In the genomic region with DNA sequence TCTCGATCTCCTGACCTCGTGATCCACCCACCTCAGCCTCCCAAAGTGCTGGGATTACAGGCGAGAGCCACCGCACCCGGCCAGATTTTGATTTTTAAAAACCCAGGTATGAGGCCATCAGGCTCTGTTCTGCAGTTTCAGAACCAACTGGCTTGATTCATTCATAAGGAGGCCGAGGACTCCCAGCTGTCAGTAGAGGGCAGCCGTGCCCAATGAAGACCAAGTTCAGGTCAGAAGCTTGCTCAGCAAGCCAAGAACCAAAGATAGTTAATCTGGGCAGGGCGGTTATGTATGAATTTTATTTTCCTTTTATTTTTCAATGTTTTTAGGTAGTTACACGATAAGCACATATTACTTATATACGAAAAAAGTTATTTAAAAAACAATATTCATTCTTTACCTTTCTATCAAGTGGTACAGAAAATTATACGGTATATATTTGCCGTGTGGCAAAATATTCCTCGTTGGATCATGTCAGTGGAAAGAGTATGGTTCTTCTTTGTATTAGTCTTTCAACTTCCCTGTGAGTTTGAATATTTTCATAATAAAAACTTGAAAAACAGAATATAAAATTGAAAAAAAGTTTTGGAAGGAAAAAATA, we compare ENCODE assay signal across 8 cellular contexts. TPM values are rescaled to one million over a fixed set of nuclear protein-coding genes. Genes with fewer than 3 reads are reported as not detected.
DNase-seq lines count a peak whose midpoint lies in the region; ATAC-seq and TF ChIP-seq lines count a peak whose summit lies in the region.

No MANE protein-coding gene starts in this region.

- WGBS in right lobe of liver (ENCODE audit: insufficient coverage, low coverage, low lambda C conversion rate, missing lambda C conversion rate), result 37% methylated on average over 13 of the region's 13 CpGs

- DNase-seq in Calu3 (peak; percentile 85), NCI-H1694 (lab: John Stamatoyannopoulos, UW) (peak; percentile 26), choroid plexus epithelial cell (ENCODE audit: low read depth) (peak; percentile 93), right lobe of liver (peak; percentile 76 to 83 (median 78))
- DNase-seq in activated CD4-positive, alpha-beta T cell treated with anti-CD3 and anti-CD28 coated beads for 1 hour, result peak; percentile 63
- peak; percentile 43 to 61 (median 49) for DNase-seq in stimulated activated CD4-positive, alpha-beta T cell treated with anti-CD3 and anti-CD28 coated beads, TNF-alpha, amount 100 ng/mL, for 24 hours (ENCODE audit: low read depth in 3 of 3)

- no peaks in the 10 kb centered on the region for H3K9me3 Mint-ChIP-seq in Calu3 (ENCODE audit: low read depth, unreplicated experiment)

- no peak overlapping the region for H3K4me3 Mint-ChIP-seq in Calu3 (ENCODE audit: low read depth, unreplicated experiment)

- peaks cover 0 to 11% (median 0%) of the 10 kb centered on the region in 4 donors for H3K4me1 ChIP-seq in right lobe of liver

- TF ChIP-seq POLR2A in right lobe of liver (IDR thresholded peaks at IDR 0.05), result no peak

- H3K36me3 Mint-ChIP-seq in Calu3 (ENCODE audit: insufficient read depth, unreplicated experiment), result no peaks in the 10 kb centered on the region

- intact Hi-C loops in Calu3 (cut with micrococcal nuclease; ENCODE audit: unreplicated experiment), result loop anchor here (1.0 to 10.0 kb wide), 7 partner anchors 15 to 373 kb away; a partner anchor contains a TSS
- intact Hi-C loops in right lobe of liver (cut with DNase I), result loop anchor here in 1 of 2 donors (5.0 kb wide), 1 partner anchor 73 kb away; no protein-coding TSS in a partner anchor

- TF ChIP-seq CTCF in Calu3 (IDR thresholded peaks at IDR 0.05; ENCODE audit: unreplicated experiment) (peak; percentile 68), choroid plexus epithelial cell (conservative IDR thresholded peaks at IDR 0.05; ENCODE audit: low read depth, low read length) (peak; percentile 86), right lobe of liver (IDR thresholded peaks at IDR 0.05) (peak; percentile 65 to 81 (median 75))

- H3K27me3 ChIP-seq in right lobe of liver, result no peaks in the 10 kb centered on the region

- H3K27ac Mint-ChIP-seq in Calu3 (ENCODE audit: unreplicated experiment), result no peak overlapping the region

- H3K36me3 ChIP-seq in right lobe of liver, result peaks cover 0 to 3% (median 2%) of the 10 kb centered on the region in 4 donors

- H3K4me3 ChIP-seq in choroid plexus epithelial cell (ENCODE audit: low read depth, low read length), result no peak overlapping the region
- H3K4me3 ChIP-seq in right lobe of liver, result no peak overlapping the region

- ATAC-seq in GM21367 (IDR thresholded peaks at IDR 0.05; ENCODE audit: unreplicated experiment) (peak; percentile 62), right lobe of liver (peak; percentile 80 to 81 (median 81)), HG03039 (IDR thresholded peaks at IDR 0.05; ENCODE audit: unreplicated experiment) (no peak)

- CTCF ChIA-PET in Calu3 (lab: Charles Lee), result interaction anchor here (0.5 to 2.6 kb wide), 6 partner anchors 10 to 348 kb away, joined by 3 to 19 read pairs (median 5); a partner anchor contains a TSS

- peaks cover 16% of the 10 kb centered on the region for H3K4me1 Mint-ChIP-seq in Calu3 (ENCODE audit: low read depth, unreplicated experiment)

- H3K27ac ChIP-seq in right lobe of liver, result no peak overlapping the region

- no peaks in the 10 kb centered on the region for H3K27me3 Mint-ChIP-seq in Calu3 (ENCODE audit: unreplicated experiment)

- no peaks in the 10 kb centered on the region for H3K9me3 ChIP-seq in right lobe of liver

- no TSS peak for BruUV-seq in Calu3 (replicated peaks; lab: Mats Ljungman, UMichigan)

RNA-seq across cellular contexts. Expression of a gene that starts 18.0 kb away (rescaled TPM):
- 77.5 and 86.4 TPM in 2 replicates for total RNA-seq in Calu3 (2022)
- 100 to 1,000 TPM in 4 of 6 experiments, 10 to 100 TPM in 2; 99.7 to 136 (median 106) TPM for total RNA-seq in right lobe of liver

RNA-seq across cellular contexts. Expression of a gene that starts 44.7 kb away (rescaled TPM):
- total RNA-seq in Calu3 (2022) (not detected in 2 replicates), right lobe of liver (not detected)

Comparison
In these comparisons a context has a peak if more than half of its experiments do, and no peak if none do; other contexts are left out.
1. DNase-seq: peak in every context shown above with its lines; median percentile 93 in choroid plexus epithelial cell; 85 in Calu3; 78 in right lobe of liver; 63 in activated CD4-positive, alpha-beta T cell treated with anti-CD3 and anti-CD28 coated beads for 1 hour; 49 in stimulated activated CD4-positive, alpha-beta T cell treated with anti-CD3 and anti-CD28 coated beads, TNF-alpha, amount 100 ng/mL, for 24 hours; 26 in NCI-H1694.